In genomic region chr1:203743101-203743501, GRCh38 we compare ENCODE assay signal across 14 cellular contexts. TPM values are rescaled to one million over a fixed set of nuclear protein-coding genes. Genes with fewer than 3 reads are reported as not detected.
DNase-seq lines count a peak whose midpoint lies in the region; ATAC-seq, FAIRE-seq and TF ChIP-seq lines count a peak whose summit lies in the region.
"Had no signal": no experiment of that assay in that cellular context is flagged by ENCODE, and none has a peak within 500 bp of the region (broad histone marks: within the 10 kb centered on the region; RNA-seq: fewer than 3 reads in every experiment).

No MANE protein-coding gene starts in this region.

- H3K4me1 ChIP-seq in astrocyte (ENCODE audit: insufficient read depth, low read length) (peaks cover 4% of the 10 kb centered on the region), suprapubic skin (peaks cover 28% of the 10 kb centered on the region)

- no peak overlapping the region for H3K9ac ChIP-seq in astrocyte (ENCODE audit: low read length)

- peaks cover 19% of the 10 kb centered on the region for H3K4me1 Mint-ChIP-seq in T-helper 1 cell treated with Interleukin-12 subunit alpha and Interleukin-12 subunit beta and Interleukin-4 antibody, amounts not matched to agents 30 μg/mL and 1 μg/mL, for 36 hours (ENCODE audit: low read depth)
- H3K4me1 Mint-ChIP-seq in astrocyte (ENCODE audit: low read depth, unreplicated experiment), result peaks cover 24% of the 10 kb centered on the region

- H3K9me3 ChIP-seq in astrocyte (ENCODE audit: insufficient read depth, low read depth, low read length) (no peaks in the 10 kb centered on the region), suprapubic skin (no peaks in the 10 kb centered on the region)

- TF ChIP-seq POLR2A in suprapubic skin (IDR thresholded peaks at IDR 0.05), result no peak

- H2AFZ ChIP-seq in astrocyte (ENCODE audit: low read depth, low read length), result no peak overlapping the region

- DNase-seq in T-helper 1 cell, result no peak
- no peak for DNase-seq in astrocyte (ENCODE audit: low read depth)
- DNase-seq in iPS-NIHi11 (ENCODE audit: low spot score), result peak; percentile 28
- DNase-seq in suprapubic skin (ENCODE audit: low spot score in 2 of 2), result no peak
- no peak for DNase-seq in NCI-H1694 treated with DMSO at 0.1 percent for 48 hours (lab: John Stamatoyannopoulos, UW)
- DNase-seq in activated CD4-positive, alpha-beta T cell treated with anti-CD3 and anti-CD28 coated beads, Interleukin-2, amount 50 U/mL, for 1 hour, result no peak
- DNase-seq: activated gamma-delta T cell treated with Interleukin-2 at 50 U/mL for 16 hours, DMS53, trophoblast cell had no signal

- TF ChIP-seq CTCF in astrocyte (IDR thresholded peaks at IDR 0.05; ENCODE audit: insufficient read depth, low read depth, low read length), result no peak
- no peak for TF ChIP-seq CTCF in suprapubic skin (IDR thresholded peaks at IDR 0.05)

- H3K27me3 Mint-ChIP-seq in T-helper 1 cell treated with Interleukin-12 subunit alpha and Interleukin-12 subunit beta and Interleukin-4 antibody, amounts not matched to agents 30 μg/mL and 1 μg/mL, for 36 hours (ENCODE audit: low read depth), result no peaks in the 10 kb centered on the region
- H3K27me3 Mint-ChIP-seq in astrocyte (ENCODE audit: low read depth, unreplicated experiment), result no peaks in the 10 kb centered on the region

- 49% methylated on average over 5 of the region's 5 CpGs for WGBS in suprapubic skin

- no peak for ATAC-seq in GM21390 (IDR thresholded peaks at IDR 0.05; ENCODE audit: unreplicated experiment)
- ATAC-seq: foreskin keratinocyte, SK-N-SH treated with all-trans-retinoic acid at 6 μM for 48 hours had no signal

- H3K27me3 ChIP-seq in astrocyte (ENCODE audit: insufficient read depth, low read length) (no peaks in the 10 kb centered on the region), suprapubic skin (no peaks in the 10 kb centered on the region)
- H3K27me3 ChIP-seq: foreskin keratinocyte had no signal

- H3K27ac ChIP-seq in astrocyte (ENCODE audit: low read depth, low read length) (no peak overlapping the region), suprapubic skin (peak overlapping the region; percentile 53)
- H3K27ac ChIP-seq: foreskin keratinocyte had no signal

- H3K4me2 ChIP-seq in astrocyte (ENCODE audit: low read length), result no peak overlapping the region

- H3K9me3 Mint-ChIP-seq in T-helper 1 cell treated with Interleukin-12 subunit alpha and Interleukin-12 subunit beta and Interleukin-4 antibody, amounts not matched to agents 30 μg/mL and 1 μg/mL, for 36 hours, result no peaks in the 10 kb centered on the region
- H3K9me3 Mint-ChIP-seq in astrocyte (ENCODE audit: unreplicated experiment), result no peaks in the 10 kb centered on the region

- no peaks in the 10 kb centered on the region for H3K79me2 ChIP-seq in astrocyte (ENCODE audit: insufficient read depth, low read length)

- no peak overlapping the region for H3K4me3 ChIP-seq in astrocyte (ENCODE audit: insufficient read depth, low read depth, low read length)
- no peak overlapping the region for H3K4me3 ChIP-seq in suprapubic skin

- H3K27ac Mint-ChIP-seq in T-helper 1 cell treated with Interleukin-12 subunit alpha and Interleukin-12 subunit beta and Interleukin-4 antibody, amounts not matched to agents 30 μg/mL and 1 μg/mL, for 36 hours, result peak overlapping the region; percentile 87
- peak overlapping the region; percentile 41 for H3K27ac Mint-ChIP-seq in astrocyte (ENCODE audit: unreplicated experiment)

- no peak for FAIRE-seq in astrocyte (lab: Jason Lieb, UNC)

- H3K36me3 ChIP-seq in astrocyte (ENCODE audit: insufficient read depth, low read length) (peaks cover 14% of the 10 kb centered on the region), suprapubic skin (peaks cover 32% of the 10 kb centered on the region)

- peaks cover 56% of the 10 kb centered on the region for H3K36me3 Mint-ChIP-seq in T-helper 1 cell treated with Interleukin-12 subunit alpha and Interleukin-12 subunit beta and Interleukin-4 antibody, amounts not matched to agents 30 μg/mL and 1 μg/mL, for 36 hours (ENCODE audit: low read depth)
- peaks cover 19% of the 10 kb centered on the region for H3K36me3 Mint-ChIP-seq in astrocyte (ENCODE audit: low read depth, unreplicated experiment)

- TF ChIP-seq EP300 in suprapubic skin (IDR thresholded peaks at IDR 0.05), result no peak

- no peaks in the 10 kb centered on the region for H4K20me1 ChIP-seq in astrocyte (ENCODE audit: insufficient read depth, low read length)

- H3K4me3 Mint-ChIP-seq in T-helper 1 cell treated with Interleukin-12 subunit alpha and Interleukin-12 subunit beta and Interleukin-4 antibody, amounts not matched to agents 30 μg/mL and 1 μg/mL, for 36 hours, result no peak overlapping the region
- H3K4me3 Mint-ChIP-seq in astrocyte (ENCODE audit: unreplicated experiment), result peak overlapping the region; percentile 56

RNA-seq across cellular contexts. Expression of gene LAX1, which starts 21.9 kb away (rescaled TPM):
- total RNA-seq in astrocyte (not detected in 2 replicates), suprapubic skin (under 1 TPM in 3 of 4 donors, not detected in 1; 0.25 to 0.97 (median 0.45) TPM)
- total RNA-seq: A172 had no signal

RNA-seq across cellular contexts. Expression of gene ZBED6, which starts 52.3 kb away (rescaled TPM):
- total RNA-seq in astrocyte, result 34.1 and 36.2 TPM in 2 replicates
- total RNA-seq in suprapubic skin, result 10 to 100 TPM; 19.2 to 76.7 (median 30.3) TPM

RNA-seq across cellular contexts. Expression of gene ZC3H11A, which starts 52.3 kb away (rescaled TPM):
- total RNA-seq in astrocyte (87.4 and 87.6 TPM in 2 replicates), suprapubic skin (100 to 1,000 TPM in 3 of 4 donors, 10 to 100 TPM in 1; 99.8 to 153 (median 110) TPM)
